11 cellular contexts compared by ENCODE assay signal in the genomic region with DNA sequence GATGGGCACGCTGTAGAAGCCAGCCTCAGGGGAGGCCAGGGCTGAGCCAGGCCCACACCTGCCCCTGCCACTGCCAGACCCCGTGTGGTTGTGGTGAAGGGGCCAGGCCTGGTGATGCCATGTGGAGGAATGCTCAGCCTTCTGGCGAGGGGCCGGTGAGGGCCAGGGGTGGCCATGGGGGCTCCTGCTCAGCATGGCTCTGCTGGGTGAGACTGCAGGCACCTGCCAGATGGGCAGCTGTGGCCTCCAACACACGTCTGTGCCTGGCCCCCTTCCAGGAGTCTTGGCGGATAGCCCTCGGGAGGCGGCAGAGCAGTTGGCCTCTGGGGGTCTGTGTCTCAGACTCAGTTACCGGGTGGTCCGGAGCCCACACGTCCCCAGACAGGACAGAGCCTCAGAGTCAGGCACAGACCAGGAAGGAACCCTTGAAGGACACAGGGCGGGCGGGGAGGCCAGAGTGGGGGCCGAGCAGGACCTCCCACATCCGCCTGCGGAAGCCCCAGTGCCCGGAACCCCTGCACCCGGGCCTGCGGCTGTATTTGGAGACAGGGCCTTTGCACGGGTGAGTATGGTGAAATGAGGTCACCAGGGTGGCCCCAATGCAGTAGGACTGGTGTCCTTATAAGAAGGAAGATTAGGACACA. TPM values are rescaled to one million over a fixed set of nuclear protein-coding genes. Genes with fewer than 3 reads are reported as not detected.
A peak's percentile ranks its signal among the peaks of the same experiment; 100 is the strongest.
DNase-seq lines count a peak whose midpoint lies in the region; ATAC-seq, FAIRE-seq and TF ChIP-seq lines count a peak whose summit lies in the region.
"Had no signal": no experiment of that assay in that cellular context is flagged by ENCODE, and none has a peak within 500 bp of the region (broad histone marks: within the 10 kb centered on the region; RNA-seq: fewer than 3 reads in every experiment).

No MANE protein-coding gene starts in this region.

- H3K9me3 ChIP-seq in heart right ventricle (no peaks in the 10 kb centered on the region), sigmoid colon (no peaks in the 10 kb centered on the region)

- H3K27ac Mint-ChIP-seq in T-cell (peak overlapping the region; percentile 55 to 73), type B pancreatic cell (no peak overlapping the region)

- intact Hi-C loops in heart right ventricle (cut with DNase I) (loop anchor here in 1 of 10 donors (5.0 kb wide), 1 partner anchor 107 kb away; no protein-coding TSS in a partner anchor), sigmoid colon (cut with DNase I) (loop anchor here (10.0 kb wide), 1 partner anchor 514 kb away; no protein-coding TSS in a partner anchor)

- WGBS in heart right ventricle, 2 donors: 30 to 34% methylated on average over 20 of the region's 20 CpGs
- 17 to 51% methylated on average over 20 of the region's 20 CpGs for WGBS in sigmoid colon, 2 donors

- DNase-seq in GM06990 (ENCODE audit: extremely low read depth, insufficient read length): peak; percentile 20
- no peak for DNase-seq in T-cell
- no peak for DNase-seq in heart right ventricle
- no peak for DNase-seq in sigmoid colon
- no peak for DNase-seq in type B pancreatic cell (ENCODE audit: extremely low spot score, unreplicated experiment)
- no peak for DNase-seq in stimulated activated CD4-positive, alpha-beta T cell treated with anti-CD3 and anti-CD28 coated beads, Interleukin-2, amount 100 ng/mL, for 24 hours
- no peak for DNase-seq in H54 (ENCODE audit: insufficient read length, low spot score)
- DNase-seq: stimulated activated CD4-positive, alpha-beta T cell treated with anti-CD3 and anti-CD28 coated beads, Interleukin-2, amount 100 ng/mL, for 48 hours had no signal

- H3K36me3 ChIP-seq in GM06990 (ENCODE audit: control insufficient read depth, insufficient read depth, low read length) (peaks cover 5% of the 10 kb centered on the region), heart right ventricle (peaks cover 0 to 18% (median 4%) of the 10 kb centered on the region in 9 donors), sigmoid colon (peaks cover 0 to 19% (median 3%) of the 10 kb centered on the region in 4 donors)

- H3K27me3 Mint-ChIP-seq in T-cell (no peaks in the 10 kb centered on the region), type B pancreatic cell (peaks cover 4% of the 10 kb centered on the region)
- H3K27me3 Mint-ChIP-seq: memory B cell had no signal

- TF ChIP-seq POLR2A in sigmoid colon (IDR thresholded peaks at IDR 0.05) (no peak), H54 (IDR thresholded peaks at IDR 0.05; ENCODE audit: low read depth, low read length) (no peak)

- POLR2A ChIA-PET in T-cell (lab: Charles Lee): no interaction called here

- TF ChIP-seq EP300 in sigmoid colon (IDR thresholded peaks at IDR 0.05): no peak

- FAIRE-seq in H54 (lab: Jason Lieb, UNC): no peak
- FAIRE-seq: frontal cortex had no signal

- H3K9me3 Mint-ChIP-seq in T-cell: no peaks in the 10 kb centered on the region
- H3K9me3 Mint-ChIP-seq in type B pancreatic cell: no peaks in the 10 kb centered on the region
- H3K9me3 Mint-ChIP-seq: memory B cell had no signal

- H3K4me3 Mint-ChIP-seq in T-cell (no peak overlapping the region), type B pancreatic cell (no peak overlapping the region)
- H3K4me3 Mint-ChIP-seq: memory B cell had no signal

- H3K4me1 ChIP-seq in heart right ventricle (peaks cover 4 to 27% (median 20%) of the 10 kb centered on the region in 9 donors), sigmoid colon (peaks cover 0 to 37% (median 34%) of the 10 kb centered on the region in 4 donors)

- ATAC-seq in T-cell (replicated peaks in 1 of 4): no peak
- ATAC-seq in heart right ventricle: peak; percentile 18 to 59 (median 42)
- ATAC-seq in GM21717 (IDR thresholded peaks at IDR 0.05; ENCODE audit: unreplicated experiment): no peak

- no peaks in the 10 kb centered on the region for H3K27me3 ChIP-seq in GM06990 (replicated peaks; ENCODE audit: control insufficient read depth, insufficient read depth, low read length)
- H3K27me3 ChIP-seq in heart right ventricle: peaks cover 0 to 37% (median 15%) of the 10 kb centered on the region in 7 donors
- H3K27me3 ChIP-seq in sigmoid colon: no peaks in the 10 kb centered on the region

- H3K4me3 ChIP-seq in GM06990 (replicated peaks; ENCODE audit: low read depth, low read length) (no peak overlapping the region), heart right ventricle (peak overlapping the region in 2 of 10 donors; percentile 0 to 21), sigmoid colon (peak overlapping the region in 1 of 4 donors; percentile 9)

- H3K36me3 Mint-ChIP-seq in T-cell (peaks cover 10% of the 10 kb centered on the region), type B pancreatic cell (no peaks in the 10 kb centered on the region)

- H3K27ac ChIP-seq in heart right ventricle: peak overlapping the region in 2 of 10 donors; percentile 19 to 37
- H3K27ac ChIP-seq in sigmoid colon: peak overlapping the region; percentile 44 to 82 (median 70)

- H3K4me1 Mint-ChIP-seq in T-cell (peaks cover 5 to 11% (median 6%) of the 10 kb centered on the region in 3 donors), type B pancreatic cell (ENCODE audit: unreplicated experiment) (peaks cover 4% of the 10 kb centered on the region)

- CTCF ChIA-PET in T-cell (lab: Charles Lee): no interaction called here

- TF ChIP-seq CTCF in GM06990 (IDR thresholded peaks at IDR 0.05; ENCODE audit: insufficient read depth, low read length, poor library complexity, severe bottlenecking): no peak
- TF ChIP-seq CTCF in heart right ventricle (IDR thresholded peaks at IDR 0.05): no peak
- no peak for TF ChIP-seq CTCF in sigmoid colon (IDR thresholded peaks at IDR 0.05)
- TF ChIP-seq CTCF in type B pancreatic cell (conservative IDR thresholded peaks at IDR 0.05): no peak

RNA-seq across cellular contexts. Expression of a gene that starts 22.5 kb away (rescaled TPM):
- total RNA-seq in T-cell: 10 to 100 TPM; 25.0 to 48.9 (median 43.2) TPM
- 10 to 100 TPM; 17.5 to 26.4 (median 22.1) TPM for total RNA-seq in heart right ventricle
- 10 to 100 TPM; 23.8 to 30.6 TPM for polyA plus RNA-seq in heart right ventricle
- total RNA-seq in sigmoid colon: 10 to 100 TPM; 15.7 to 28.2 (median 22.2) TPM
- 10 to 100 TPM; 36.3 to 40.4 (median 37.2) TPM for polyA plus RNA-seq in sigmoid colon
- 29.1 and 33.4 TPM in 2 replicates for total RNA-seq in type B pancreatic cell (ENCODE audit: low replicate concordance)

Comparison
In these comparisons a context has a peak if more than half of its experiments do, and no peak if none do; other contexts are left out.
1. ATAC-seq: peak in heart right ventricle (8 of 8); none in T-cell (0 of 4) and GM21717 (single experiment).